28 cellular contexts compared by ENCODE assay signal in genomic region chr13:69279213-69279612, GRCh38.
"Had no signal": no experiment of that assay in that cellular context is flagged by ENCODE, and none has a peak within 500 bp of the region (broad histone marks: within the 10 kb centered on the region; RNA-seq: fewer than 3 reads in every experiment).

No MANE protein-coding gene starts in this region.

- H3K9me3 ChIP-seq: ascending aorta, breast epithelium, colonic mucosa, gastroesophageal sphincter had no signal

- H3K27ac ChIP-seq: ascending aorta, breast epithelium, cardiac muscle cell, colonic mucosa, epithelial cell of prostate, esophagus squamous epithelium, gastroesophageal sphincter, heart right ventricle, hepatocyte had no signal

- H3K4me2 ChIP-seq: hepatocyte had no signal

- H3K4me3 ChIP-seq: ascending aorta, breast epithelium, cardiac muscle cell, colonic mucosa, esophagus squamous epithelium, gastroesophageal sphincter, heart right ventricle, hepatocyte had no signal

- ATAC-seq: activated CD4-positive, alpha-beta T cell treated with anti-CD3 and anti-CD28 coated beads for 36 hours; activated CD8-positive, alpha-beta memory T cell treated with anti-CD3 and anti-CD28 coated beads, Interleukin-2, amount 10 ng/mL, durations not matched to agents 7 days and 5 days; activated CD8-positive, alpha-beta T cell treated with anti-CD3 and anti-CD28 coated beads, Interleukin-2, amount 10 ng/mL, durations not matched to agents 7 days and 5 days; activated naive CD4-positive, alpha-beta T cell treated with anti-CD3 and anti-CD28 coated beads, Interleukin-2, amount 50 U/mL, for 72 hours; gastroesophageal sphincter; heart right ventricle had no signal

- DNase-seq: activated CD4-positive, alpha-beta memory T cell treated with anti-CD3 and anti-CD28 coated beads for 36 hours; activated CD4-positive, alpha-beta T cell treated with anti-CD3 and anti-CD28 coated beads for 36 hours; activated CD4-positive, alpha-beta T cell treated with anti-CD3 and anti-CD28 coated beads, Interleukin-2, amount 10 ng/mL, durations not matched to agents 24 days and 14 days; activated CD4-positive, CD25-positive, alpha-beta regulatory T cell; activated CD4-positive, CD25-positive, alpha-beta regulatory T cell treated with anti-CD3 and anti-CD28 coated beads, Interleukin-2, amount 50 U/mL, for 72 hours; activated CD8-positive, alpha-beta memory T cell treated with anti-CD3 and anti-CD28 coated beads, Interleukin-2, amount 10 ng/mL, durations not matched to agents 7 days and 5 days; activated CD8-positive, alpha-beta memory T cell treated with anti-CD3 and anti-CD28 coated beads, Interleukin-2, amount 50 U/mL, for 4 hours; activated CD8-positive, alpha-beta T cell treated with anti-CD3 and anti-CD28 coated beads, Interleukin-2, amount 10 ng/mL, durations not matched to agents 7 days and 5 days; activated gamma-delta T cell; activated naive CD4-positive, alpha-beta T cell; activated naive CD4-positive, alpha-beta T cell treated with anti-CD3 and anti-CD28 coated beads, Interleukin-2, amount 10 ng/mL, durations not matched to agents 7 days and 5 days; activated naive CD8-positive, alpha-beta T cell treated with anti-CD3 and anti-CD28 coated beads, Interleukin-2, amount 10 ng/mL, durations not matched to agents 7 days and 5 days; activated T-cell treated with anti-CD3 and anti-CD28 coated beads, Interleukin-2, amount 50 U/mL, for 1 hour; activated T-cell treated with anti-CD3 and anti-CD28 coated beads, Interleukin-2, amount 50 U/mL, for 48 hours; central memory CD4-positive, alpha-beta T cell; cerebellar nuclear complex; colonic mucosa; effector CD8-positive, alpha-beta T cell; esophagus squamous epithelium; foreskin melanocyte; heart right ventricle had no signal

- H3K27me3 ChIP-seq: ascending aorta, breast epithelium, cardiac muscle cell, colonic mucosa, esophagus squamous epithelium, gastroesophageal sphincter, heart right ventricle, hepatocyte had no signal

- H2AFZ ChIP-seq: hepatocyte had no signal

- H3K79me2 ChIP-seq: hepatocyte had no signal

- H3K36me3 ChIP-seq: ascending aorta, breast epithelium, cardiac muscle cell, colonic mucosa, esophagus squamous epithelium, gastroesophageal sphincter, heart right ventricle had no signal

- H3K4me1 ChIP-seq: ascending aorta, breast epithelium, colonic mucosa, esophagus squamous epithelium, gastroesophageal sphincter, heart right ventricle had no signal
